ENCODE assay signal across 20 cellular contexts in genomic region chr1:215529111-215529510, GRCh38. TPM values are rescaled to one million over a fixed set of nuclear protein-coding genes. Genes with fewer than 3 reads are reported as not detected.
DNase-seq lines count a peak whose midpoint lies in the region; ATAC-seq and TF ChIP-seq lines count a peak whose summit lies in the region.
"Had no signal": no experiment of that assay in that cellular context is flagged by ENCODE, and none has a peak within 500 bp of the region (broad histone marks: within the 10 kb centered on the region; RNA-seq: fewer than 3 reads in every experiment).

No MANE protein-coding gene starts in this region.

- no peak overlapping the region for H3K4me2 ChIP-seq in GM23248 (ENCODE audit: unreplicated experiment)

- no peaks in the 10 kb centered on the region for H3K36me3 ChIP-seq in GM23248 (ENCODE audit: low read depth)
- H3K36me3 ChIP-seq: neutrophil, suprapubic skin had no signal

- no peaks in the 10 kb centered on the region for H3K27me3 ChIP-seq in GM23248 (replicated peaks; ENCODE audit: insufficient read depth)
- H3K27me3 ChIP-seq: suprapubic skin had no signal

- no peaks in the 10 kb centered on the region for H3K9me2 ChIP-seq in GM23248 (ENCODE audit: insufficient read depth)

- no peaks in the 10 kb centered on the region for H3K9me3 ChIP-seq in GM23248 (ENCODE audit: low read depth)
- H3K9me3 ChIP-seq: mucosa of descending colon, neutrophil, suprapubic skin had no signal

- no peak overlapping the region for H3K27ac ChIP-seq in GM23248
- H3K27ac ChIP-seq: neutrophil, suprapubic skin had no signal

- H3F3A ChIP-seq in GM23248 (ENCODE audit: insufficient read depth), result no peaks in the 10 kb centered on the region

- no peaks in the 10 kb centered on the region for H3K4me1 Mint-ChIP-seq in T-cell
- no peaks in the 10 kb centered on the region for H3K4me1 Mint-ChIP-seq in endothelial cell (ENCODE audit: unreplicated experiment)

- POLR2A ChIA-PET in T-cell (lab: Charles Lee), result no interaction called here

- peaks cover 7% of the 10 kb centered on the region for H3K4me1 ChIP-seq in GM23248 (ENCODE audit: insufficient read depth)
- H3K4me1 ChIP-seq: suprapubic skin had no signal

- H3K79me2 ChIP-seq in GM23248 (ENCODE audit: insufficient read depth), result no peaks in the 10 kb centered on the region

- H3K36me3 Mint-ChIP-seq in T-cell (no peaks in the 10 kb centered on the region), endothelial cell (ENCODE audit: low read depth, unreplicated experiment) (no peaks in the 10 kb centered on the region)
- H3K36me3 Mint-ChIP-seq: activated naive CD4-positive, alpha-beta T cell treated with anti-CD3 and anti-CD28 coated beads, Interleukin-2, amount 10 ng/mL, durations not matched to agents 7 days and 5 days; brain had no signal

- 68 to 70% methylated on average over 4 of the region's 4 CpGs for WGBS in GM23248 (ENCODE audit: low coverage in 1 of 2, low lambda C conversion rate in 2 of 2, missing lambda C conversion rate in 2 of 2), 2 experiments

- H3K27ac Mint-ChIP-seq in T-cell (no peak overlapping the region), endothelial cell (ENCODE audit: unreplicated experiment) (no peak overlapping the region)
- H3K27ac Mint-ChIP-seq: activated naive CD4-positive, alpha-beta T cell treated with anti-CD3 and anti-CD28 coated beads, Interleukin-2, amount 10 ng/mL, durations not matched to agents 7 days and 5 days; brain had no signal

- H3K4me3 Mint-ChIP-seq in T-cell, result no peak overlapping the region
- no peak overlapping the region for H3K4me3 Mint-ChIP-seq in endothelial cell (ENCODE audit: unreplicated experiment)
- H3K4me3 Mint-ChIP-seq: activated naive CD4-positive, alpha-beta T cell treated with anti-CD3 and anti-CD28 coated beads, Interleukin-2, amount 10 ng/mL, durations not matched to agents 7 days and 5 days; brain had no signal

- H3K27me3 Mint-ChIP-seq in T-cell (peaks cover 9 to 27% of the 10 kb centered on the region in 2 donors), endothelial cell (ENCODE audit: unreplicated experiment) (peaks cover 1% of the 10 kb centered on the region)
- H3K27me3 Mint-ChIP-seq: activated naive CD4-positive, alpha-beta T cell treated with anti-CD3 and anti-CD28 coated beads, Interleukin-2, amount 10 ng/mL, durations not matched to agents 7 days and 5 days had no signal

- ATAC-seq in GM18867 (IDR thresholded peaks at IDR 0.05; ENCODE audit: unreplicated experiment), result peak; percentile 71
- ATAC-seq in HG03354 (IDR thresholded peaks at IDR 0.05; ENCODE audit: poor library complexity, severe bottlenecking, unreplicated experiment), result peak; percentile 92
- no peak for ATAC-seq in T-cell (replicated peaks in 1 of 4)
- ATAC-seq: activated CD4-positive, CD25-positive, alpha-beta regulatory T cell treated with anti-CD3 and anti-CD28 coated beads, Interleukin-2, amount 50 U/mL, for 24 hours; left colon; mucosa of descending colon had no signal

- CTCF ChIA-PET in T-cell (lab: Charles Lee), result interaction anchor here in 1 of 2 donors (0.5 kb wide), 1 partner anchor 924 kb away, joined by 4 read pairs; no protein-coding TSS in a partner anchor

- in situ Hi-C loops in GM23248 (cut with MboI), result loop anchor here (25.0 kb wide), 2 partner anchors 1192 to 1317 kb away; no protein-coding TSS in a partner anchor

- H3K9ac ChIP-seq in GM23248, result no peak overlapping the region

- no peak overlapping the region for H2AFZ ChIP-seq in GM23248

- DNase-seq in GM23248 (peak; percentile 11), glomerular visceral epithelial cell (ENCODE audit: extremely low spot score) (peak; percentile 68), NCI-H1092 treated with DMSO at 0.1 percent for 48 hours (lab: John Stamatoyannopoulos, UW) (no peak), T-cell (no peak), endothelial cell (ENCODE audit: low spot score) (no peak), NCI-H1105 treated with DMSO at 0.1 percent for 48 hours (lab: John Stamatoyannopoulos, UW) (no peak)
- DNase-seq: activated CD8-positive, alpha-beta memory T cell treated with anti-CD3 and anti-CD28 coated beads, Interleukin-2, amount 50 U/mL, for 4 hours; activated naive CD4-positive, alpha-beta T cell treated with anti-CD3 and anti-CD28 coated beads, Interleukin-2, amount 10 ng/mL, durations not matched to agents 7 days and 5 days; GF-D8; left colon; mucosa of descending colon; NCI-H1048; Right ventricle myocardium superior had no signal

- H3K9me3 Mint-ChIP-seq in T-cell (no peaks in the 10 kb centered on the region), endothelial cell (ENCODE audit: unreplicated experiment) (no peaks in the 10 kb centered on the region)
- H3K9me3 Mint-ChIP-seq: activated naive CD4-positive, alpha-beta T cell treated with anti-CD3 and anti-CD28 coated beads, Interleukin-2, amount 10 ng/mL, durations not matched to agents 7 days and 5 days had no signal

- no peak overlapping the region for H3K4me3 ChIP-seq in GM23248
- H3K4me3 ChIP-seq: K562, mucosa of descending colon, suprapubic skin had no signal

- no peaks in the 10 kb centered on the region for H4K20me1 ChIP-seq in GM23248 (ENCODE audit: insufficient read depth)

- no peak for TF ChIP-seq CTCF in endothelial cell (IDR thresholded peaks at IDR 0.05; ENCODE audit: unreplicated experiment)

RNA-seq across cellular contexts. Expression of gene KCTD3, which starts 38.0 kb away (rescaled TPM):
- total RNA-seq in GM23248 (2014; rRNA removed; shearing (Covaris generic)), result 25.7 and 32.0 TPM in 2 replicates
- polyA plus RNA-seq in GM23248 (2016; fragmentation: Nextera tagmentation; extraction: Ambion mirVana), result 17.5 and 17.7 TPM in 2 replicates
- total RNA-seq in T-cell (1 to 10 TPM; 1.9 to 4.2 (median 3.6) TPM), endothelial cell (ENCODE audit: unreplicated experiment) (32.9 TPM)

Comparison
In these comparisons a context has a peak if more than half of its experiments do, and no peak if none do; other contexts are left out.
1. ATAC-seq: peak in GM18867 (single experiment) and HG03354 (single experiment); none in T-cell (0 of 4).
2. DNase-seq: peak in GM23248 (single experiment) and glomerular visceral epithelial cell (single experiment); none in NCI-H1092 treated with DMSO at 0.1 percent for 48 hours (single experiment), T-cell (0 of 34), endothelial cell (single experiment) and NCI-H1105 treated with DMSO at 0.1 percent for 48 hours (single experiment).